ENCODE assay signal across 2 cellular contexts in the genomic region with DNA sequence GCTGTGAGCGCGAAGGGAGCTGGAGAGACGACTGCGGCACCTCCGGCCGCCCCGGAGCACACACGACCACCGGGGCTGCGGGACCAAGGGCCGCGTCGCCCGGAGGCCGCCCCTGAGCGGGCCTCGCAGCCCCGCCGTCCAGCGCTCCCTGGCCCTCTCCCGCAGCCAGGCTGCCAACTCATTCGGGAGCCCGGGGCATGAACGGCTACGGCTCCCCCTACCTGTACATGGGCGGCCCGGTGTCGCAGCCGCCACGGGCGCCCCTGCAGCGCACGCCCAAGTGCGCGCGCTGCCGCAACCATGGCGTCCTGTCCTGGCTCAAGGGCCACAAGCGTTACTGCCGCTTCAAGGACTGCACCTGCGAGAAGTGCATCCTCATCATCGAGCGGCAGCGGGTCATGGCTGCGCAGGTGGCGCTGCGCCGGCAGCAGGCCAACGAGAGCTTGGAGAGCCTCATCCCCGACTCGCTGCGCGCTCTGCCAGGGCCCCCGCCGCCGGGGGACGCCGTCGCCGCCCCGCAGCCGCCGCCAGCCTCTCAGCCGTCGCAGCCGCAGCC.
TF ChIP-seq lines count a peak whose summit lies in the region.

No MANE protein-coding gene starts in this region.

TF ChIP-seq in IMR-90, 13 proteins besides CTCF, POLR2A, EP300 and RAD21:
- TF ChIP-seq RFX5 (IDR thresholded peaks at IDR 0.05; ENCODE audit: low read depth, low read length) (no peak), USF2 (IDR thresholded peaks at IDR 0.05; ENCODE audit: low read depth, low read length) (no peak), CHD1 (IDR thresholded peaks at IDR 0.05; ENCODE audit: low read depth, low read length) (no peak), NFE2L2 (IDR thresholded peaks at IDR 0.05; ENCODE audit: low read depth, low read length) (no peak), MAZ (IDR thresholded peaks at IDR 0.05; ENCODE audit: borderline replicate concordance, low read depth, low read length) (no peak), CEBPB (IDR thresholded peaks at IDR 0.05; ENCODE audit: low read depth, low read length) (no peak), MAFK (IDR thresholded peaks at IDR 0.05; ENCODE audit: low read depth, low read length) (no peak), MXI1 (IDR thresholded peaks at IDR 0.05; ENCODE audit: borderline replicate concordance, low read depth, low read length) (no peak), RCOR1 (IDR thresholded peaks at IDR 0.05; ENCODE audit: insufficient replicate concordance, low read length) (no peak), SMC3 (IDR thresholded peaks at IDR 0.05; ENCODE audit: low read depth, low read length) (no peak), BHLHE40 (IDR thresholded peaks at IDR 0.05; ENCODE audit: low read depth, low read length) (no peak), FOS (IDR thresholded peaks at IDR 0.05; ENCODE audit: low read depth, low read length) (no peak)
- TF ChIP-seq, protein P1, sequence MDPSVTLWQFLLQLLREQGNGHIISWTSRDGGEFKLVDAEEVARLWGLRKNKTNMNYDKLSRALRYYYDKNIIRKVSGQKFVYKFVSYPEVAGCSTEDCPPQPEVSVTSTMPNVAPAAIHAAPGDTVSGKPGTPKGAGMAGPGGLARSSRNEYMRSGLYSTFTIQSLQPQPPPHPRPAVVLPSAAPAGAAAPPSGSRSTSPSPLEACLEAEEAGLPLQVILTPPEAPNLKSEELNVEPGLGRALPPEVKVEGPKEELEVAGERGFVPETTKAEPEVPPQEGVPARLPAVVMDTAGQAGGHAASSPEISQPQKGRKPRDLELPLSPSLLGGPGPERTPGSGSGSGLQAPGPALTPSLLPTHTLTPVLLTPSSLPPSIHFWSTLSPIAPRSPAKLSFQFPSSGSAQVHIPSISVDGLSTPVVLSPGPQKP (IDR thresholded peaks at IDR 0.05; ENCODE audit: borderline replicate concordance, low read depth, low read length), result no peak

TF ChIP-seq in GM12878, 131 proteins besides CTCF, POLR2A, EP300 and RAD21:
- TF ChIP-seq NRF1 (conservative IDR thresholded peaks at IDR 0.05; ENCODE audit: low read depth, low read length), result no peak
- TF ChIP-seq HDAC2 (IDR thresholded peaks at IDR 0.05), result no peak
- TF ChIP-seq, protein P2, sequence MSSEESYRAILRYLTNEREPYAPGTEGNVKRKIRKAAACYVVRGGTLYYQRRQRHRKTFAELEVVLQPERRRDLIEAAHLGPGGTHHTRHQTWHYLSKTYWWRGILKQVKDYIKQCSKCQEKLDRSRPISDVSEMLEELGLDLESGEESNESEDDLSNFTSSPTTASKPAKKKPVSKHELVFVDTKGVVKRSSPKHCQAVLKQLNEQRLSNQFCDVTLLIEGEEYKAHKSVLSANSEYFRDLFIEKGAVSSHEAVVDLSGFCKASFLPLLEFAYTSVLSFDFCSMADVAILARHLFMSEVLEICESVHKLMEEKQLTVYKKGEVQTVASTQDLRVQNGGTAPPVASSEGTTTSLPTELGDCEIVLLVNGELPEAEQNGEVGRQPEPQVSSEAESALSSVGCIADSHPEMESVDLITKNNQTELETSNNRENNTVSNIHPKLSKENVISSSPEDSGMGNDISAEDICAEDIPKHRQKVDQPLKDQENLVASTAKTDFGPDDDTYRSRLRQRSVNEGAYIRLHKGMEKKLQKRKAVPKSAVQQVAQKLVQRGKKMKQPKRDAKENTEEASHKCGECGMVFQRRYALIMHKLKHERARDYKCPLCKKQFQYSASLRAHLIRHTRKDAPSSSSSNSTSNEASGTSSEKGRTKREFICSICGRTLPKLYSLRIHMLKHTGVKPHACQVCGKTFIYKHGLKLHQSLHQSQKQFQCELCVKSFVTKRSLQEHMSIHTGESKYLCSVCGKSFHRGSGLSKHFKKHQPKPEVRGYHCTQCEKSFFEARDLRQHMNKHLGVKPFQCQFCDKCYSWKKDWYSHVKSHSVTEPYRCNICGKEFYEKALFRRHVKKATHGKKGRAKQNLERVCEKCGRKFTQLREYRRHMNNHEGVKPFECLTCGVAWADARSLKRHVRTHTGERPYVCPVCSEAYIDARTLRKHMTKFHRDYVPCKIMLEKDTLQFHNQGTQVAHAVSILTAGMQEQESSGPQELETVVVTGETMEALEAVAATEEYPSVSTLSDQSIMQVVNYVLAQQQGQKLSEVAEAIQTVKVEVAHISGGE (CRISPR knock-in tag; IDR thresholded peaks at IDR 0.05), result no peak
- no peak for TF ChIP-seq RELB (IDR thresholded peaks at IDR 0.05; ENCODE audit: low read depth)
- TF ChIP-seq, protein P3, sequence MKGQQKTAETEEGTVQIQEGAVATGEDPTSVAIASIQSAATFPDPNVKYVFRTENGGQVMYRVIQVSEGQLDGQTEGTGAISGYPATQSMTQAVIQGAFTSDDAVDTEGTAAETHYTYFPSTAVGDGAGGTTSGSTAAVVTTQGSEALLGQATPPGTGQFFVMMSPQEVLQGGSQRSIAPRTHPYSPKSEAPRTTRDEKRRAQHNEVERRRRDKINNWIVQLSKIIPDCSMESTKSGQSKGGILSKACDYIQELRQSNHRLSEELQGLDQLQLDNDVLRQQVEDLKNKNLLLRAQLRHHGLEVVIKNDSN (IDR thresholded peaks at IDR 0.05; ENCODE audit: borderline replicate concordance, extremely low read length, insufficient read depth, low read depth, low read length), result no peak
- no peak for TF ChIP-seq ZNF622 (IDR thresholded peaks at IDR 0.05)
- peak; percentile 48 for TF ChIP-seq HDAC6 (IDR thresholded peaks at IDR 0.05; ENCODE audit: unreplicated experiment)
- TF ChIP-seq NFXL1 (IDR thresholded peaks at IDR 0.05; ENCODE audit: borderline replicate concordance), result no peak
